In the genomic region with DNA sequence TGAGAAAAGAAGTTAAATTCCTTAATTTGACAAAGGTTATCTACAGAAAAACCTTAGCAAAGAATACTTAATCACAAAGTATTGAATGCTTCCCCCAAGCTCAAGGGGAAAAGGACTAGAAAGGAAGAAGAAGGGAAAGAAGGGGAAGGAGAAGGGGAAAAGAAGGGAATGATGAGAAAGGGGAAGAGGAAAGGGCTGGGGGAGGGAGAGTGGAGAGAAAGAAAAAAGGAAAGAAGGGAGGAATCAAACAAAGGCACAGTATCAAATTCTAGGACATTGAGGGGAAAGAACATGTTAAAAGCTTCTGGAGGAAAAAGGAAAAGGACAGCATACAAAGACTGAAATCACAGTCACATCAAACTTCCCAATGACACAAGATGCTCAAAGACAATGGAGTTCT, we compare ENCODE assay signal across 22 cellular contexts.
"Had no signal": no experiment of that assay in that cellular context is flagged by ENCODE, and none has a peak within 500 bp of the region (broad histone marks: within the 10 kb centered on the region; RNA-seq: fewer than 3 reads in every experiment).

No MANE protein-coding gene starts in this region.

- H3K4me3 Mint-ChIP-seq: effector memory CD8-positive, alpha-beta T cell; natural killer cell treated with Interleukin-12 subunit alpha and Interleukin-12 subunit beta and Interleukin-15 and Interleukin-18, amount 100 ng/mL, for 72 hours; stimulated activated naive B cell treated with anti-CD40 and anti-IgM and Interleukin-4, amounts not matched to agents 10 μg/mL and 1 μg/mL and 100 μg/mL, for 72 hours; stimulated activated naive CD8-positive, alpha-beta T cell treated with anti-CD3 and anti-CD28 coated beads, Interleukin-15, Interleukin-2, amounts not matched to agents 100 ng/mL and 50 ng/mL, for 24 hours had no signal

- DNase-seq: effector memory CD8-positive, alpha-beta T cell; foreskin fibroblast; gastrocnemius medialis; head of caudate nucleus; left ventricle myocardium superior; lower lobe of right lung; nucleus accumbens; sigmoid colon; spleen; stimulated activated CD4-positive, alpha-beta T cell treated with anti-CD3 and anti-CD28 coated beads, Interleukin-15, amount 100 ng/mL, for 24 hours; stimulated activated CD4-positive, alpha-beta T cell treated with anti-CD3 and anti-CD28 coated beads, Interleukin-2, amount 100 ng/mL, for 48 hours; stimulated activated naive B cell treated with anti-CD40 and anti-IgM and Interleukin-4, amounts not matched to agents 10 μg/mL and 1 μg/mL and 100 μg/mL, for 72 hours; upper lobe of left lung had no signal

- H3K27ac ChIP-seq: coronary artery, epithelial cell of prostate, gastrocnemius medialis, lower lobe of right lung, prostate gland, right atrium auricular region, sigmoid colon, spleen, thoracic aorta, tibial nerve, upper lobe of left lung had no signal

- H3K36me3 ChIP-seq: prostate gland, thoracic aorta had no signal

- H3K27me3 Mint-ChIP-seq: stimulated activated naive B cell treated with anti-CD40 and anti-IgM and Interleukin-4, amounts not matched to agents 10 μg/mL and 1 μg/mL and 100 μg/mL, for 72 hours; stimulated activated naive CD8-positive, alpha-beta T cell treated with anti-CD3 and anti-CD28 coated beads, Interleukin-15, Interleukin-2, amounts not matched to agents 100 ng/mL and 50 ng/mL, for 24 hours had no signal

- H3K4me1 ChIP-seq: gastrocnemius medialis, lower lobe of right lung, prostate gland, right atrium auricular region, sigmoid colon, spleen, tibial nerve, upper lobe of left lung had no signal

- H3K4me3 ChIP-seq: coronary artery, gastrocnemius medialis, lower lobe of right lung, prostate gland, right atrium auricular region, sigmoid colon, spleen, thoracic aorta, tibial nerve, upper lobe of left lung had no signal

- H3K9me3 Mint-ChIP-seq: effector memory CD8-positive, alpha-beta T cell; natural killer cell treated with Interleukin-12 subunit alpha and Interleukin-12 subunit beta and Interleukin-15 and Interleukin-18, amount 100 ng/mL, for 72 hours; stimulated activated naive B cell treated with anti-CD40 and anti-IgM and Interleukin-4, amounts not matched to agents 10 μg/mL and 1 μg/mL and 100 μg/mL, for 72 hours; stimulated activated naive CD8-positive, alpha-beta T cell treated with anti-CD3 and anti-CD28 coated beads, Interleukin-15, Interleukin-2, amounts not matched to agents 100 ng/mL and 50 ng/mL, for 24 hours had no signal

- H3K4me1 Mint-ChIP-seq: stimulated activated naive B cell treated with anti-CD40 and anti-IgM and Interleukin-4, amounts not matched to agents 10 μg/mL and 1 μg/mL and 100 μg/mL, for 72 hours had no signal

- H3K27me3 ChIP-seq: gastrocnemius medialis, right atrium auricular region, sigmoid colon, spleen, tibial nerve, upper lobe of left lung had no signal

- ATAC-seq: effector memory CD8-positive, alpha-beta T cell; esophagus mucosa; gastrocnemius medialis; left ventricle myocardium superior; lower lobe of right lung; natural killer cell treated with Interleukin-12 subunit alpha and Interleukin-12 subunit beta and Interleukin-15 and Interleukin-18, amount 100 ng/mL, for 72 hours; stimulated activated naive B cell treated with anti-CD40 and anti-IgM and Interleukin-4, amounts not matched to agents 10 μg/mL and 1 μg/mL and 100 μg/mL, for 72 hours had no signal

- H3K27ac Mint-ChIP-seq: effector memory CD8-positive, alpha-beta T cell; natural killer cell treated with Interleukin-12 subunit alpha and Interleukin-12 subunit beta and Interleukin-15 and Interleukin-18, amount 100 ng/mL, for 72 hours; stimulated activated naive B cell treated with anti-CD40 and anti-IgM and Interleukin-4, amounts not matched to agents 10 μg/mL and 1 μg/mL and 100 μg/mL, for 72 hours; stimulated activated naive CD8-positive, alpha-beta T cell treated with anti-CD3 and anti-CD28 coated beads, Interleukin-15, Interleukin-2, amounts not matched to agents 100 ng/mL and 50 ng/mL, for 24 hours had no signal

- H3K36me3 Mint-ChIP-seq: natural killer cell treated with Interleukin-12 subunit alpha and Interleukin-12 subunit beta and Interleukin-15 and Interleukin-18, amount 100 ng/mL, for 72 hours; stimulated activated naive B cell treated with anti-CD40 and anti-IgM and Interleukin-4, amounts not matched to agents 10 μg/mL and 1 μg/mL and 100 μg/mL, for 72 hours had no signal
